Comparison of ENCODE assay signal across 27 cellular contexts in genomic region chr1:29746076-29746665, GRCh38.
"Had no signal": no experiment of that assay in that cellular context is flagged by ENCODE, and none has a peak within 500 bp of the region (broad histone marks: within the 10 kb centered on the region; RNA-seq: fewer than 3 reads in every experiment).

No MANE protein-coding gene starts in this region.

- H3K27me3 ChIP-seq: neural progenitor cell, pancreas, right lobe of liver, testis, transverse colon, upper lobe of right lung, uterus had no signal

- H3K36me3 ChIP-seq: neural progenitor cell, pancreas, right lobe of liver, spleen, suprapubic skin, tibial artery, transverse colon, upper lobe of right lung, uterus had no signal

- DNase-seq: naive thymus-derived CD4-positive, alpha-beta T cell; natural killer cell; occipital lobe; psoas muscle; right cardiac atrium; spleen; stimulated activated CD4-positive, alpha-beta T cell treated with anti-CD3 and anti-CD28 coated beads, Interleukin-12 subunit alpha, Interleukin-12 subunit beta, amount 100 ng/mL, for 4 hours; stimulated activated CD4-positive, alpha-beta T cell treated with anti-CD3 and anti-CD28 coated beads, Interleukin-1b, Interleukin-23, amount 100 ng/mL, for 48 hours; stimulated activated CD4-positive, alpha-beta T cell treated with anti-CD3 and anti-CD28 coated beads, Interleukin-4, amount 100 ng/mL, for 1 hour; stimulated activated CD4-positive, alpha-beta T cell treated with anti-CD3 and anti-CD28 coated beads, Interleukin-4, amount 100 ng/mL, for 4 hours; stimulated activated CD8-positive, alpha-beta memory T cell treated with anti-CD3 and anti-CD28 coated beads, Interleukin-4, amount 100 ng/mL, for 48 hours; stimulated activated naive CD4-positive, alpha-beta T cell; stimulated activated naive CD8-positive, alpha-beta T cell treated with anti-CD3 and anti-CD28 coated beads, Interleukin-15, amount 100 ng/mL, for 72 hours; stimulated activated naive CD8-positive, alpha-beta T cell treated with anti-CD3 and anti-CD28 coated beads, Interleukin-15, Interleukin-2, amounts not matched to agents 100 U/mL and 50 U/mL, for 24 hours; substantia nigra; testis; transverse colon; upper lobe of right lung; uterus had no signal

- H3K4me3 ChIP-seq: neural progenitor cell, pancreas, psoas muscle, right lobe of liver, skin epidermis, smooth muscle cell, spleen, suprapubic skin, testis, tibial artery, transverse colon, upper lobe of right lung, uterus had no signal

- H3K4me1 ChIP-seq: neural progenitor cell, pancreas, psoas muscle, right lobe of liver, spleen, suprapubic skin, testis, tibial artery, transverse colon, upper lobe of right lung, uterus had no signal

- H3K27ac ChIP-seq: neural progenitor cell, pancreas, psoas muscle, right lobe of liver, skin epidermis, spleen, suprapubic skin, testis, tibial artery, transverse colon, upper lobe of right lung, uterus had no signal

- H3K9me3 ChIP-seq: pancreas, psoas muscle, right lobe of liver, spleen, suprapubic skin, testis, tibial artery, transverse colon, upper lobe of right lung, uterus had no signal

- ATAC-seq: naive thymus-derived CD4-positive, alpha-beta T cell; natural killer cell; pancreas; psoas muscle; right cardiac atrium; right lobe of liver; stimulated activated memory B cell treated with anti-CD40 and anti-IgM and Interleukin-4, amounts not matched to agents 10 μg/mL and 1 μg/mL and 100 μg/mL, for 72 hours; stimulated activated naive CD8-positive, alpha-beta T cell treated with anti-CD3 and anti-CD28 coated beads, Interleukin-15, amount 100 ng/mL, for 72 hours; stimulated activated naive CD8-positive, alpha-beta T cell treated with anti-CD3 and anti-CD28 coated beads, Interleukin-15, Interleukin-2, amounts not matched to agents 100 U/mL and 50 U/mL, for 24 hours; upper lobe of right lung had no signal
